Comparison of ENCODE assay signal across 8 cellular contexts in genomic region chr3:146160233-146160963, GRCh38. TPM values are rescaled to one million over a fixed set of nuclear protein-coding genes. Genes with fewer than 3 reads are reported as not detected.
DNase-seq lines count a peak whose midpoint lies in the region; ATAC-seq, FAIRE-seq and TF ChIP-seq lines count a peak whose summit lies in the region.

No MANE protein-coding gene starts in this region.

- peak in 1 of 2 donors; percentile 36 for ATAC-seq in naive thymus-derived CD8-positive, alpha-beta T cell

- peak; percentile 62 for DNase-seq in HEK293T (ENCODE audit: extremely low spot score)
- peak; percentile 83 for DNase-seq in NCI-H2171 treated with DMSO at 0.1 percent for 48 hours (lab: John Stamatoyannopoulos, UW)
- DNase-seq in activated T-helper 2 cell treated with anti-CD3 and anti-CD28 coated beads, Interferon-gamma antibody, Interleukin-2, Interleukin-4, amounts not matched to agents 10 μg/mL and 5 μg/mL and 100 μg/mL, durations not matched to agents 14 hours and 24 hours and 36 hours (ENCODE audit: low spot score), result no peak
- peak; percentile 47 to 49 for DNase-seq in frontal cortex (ENCODE audit: low spot score in 2 of 2)
- DNase-seq in naive thymus-derived CD8-positive, alpha-beta T cell, result no peak
- DNase-seq in activated CD4-positive, CD25-positive, alpha-beta regulatory T cell (lab: John Stamatoyannopoulos, UW), result no peak
- no peak for DNase-seq in effector memory CD4-positive, alpha-beta T cell

- no peaks in the 10 kb centered on the region for H3K36me3 ChIP-seq in ES-I3 (ENCODE audit: insufficient read depth, low read length)
- H3K36me3 ChIP-seq in effector memory CD4-positive, alpha-beta T cell (ENCODE audit: control insufficient read depth, insufficient read depth, low read length), result no peaks in the 10 kb centered on the region

- no peak overlapping the region for H3K27ac ChIP-seq in effector memory CD4-positive, alpha-beta T cell (ENCODE audit: insufficient read depth, low read length, poor library complexity, severe bottlenecking)

- peaks cover 60% of the 10 kb centered on the region for H3K27me3 Mint-ChIP-seq in activated T-helper 2 cell treated with anti-CD3 and anti-CD28 coated beads, Interferon-gamma antibody, Interleukin-2, Interleukin-4, amounts not matched to agents 10 μg/mL and 5 μg/mL and 100 μg/mL, durations not matched to agents 14 hours and 24 hours and 36 hours (ENCODE audit: low read depth)
- peaks cover 30 to 76% (median 45%) of the 10 kb centered on the region in 5 donors for H3K27me3 Mint-ChIP-seq in naive thymus-derived CD8-positive, alpha-beta T cell

- CTCF ChIA-PET in HEK293T (lab: Yijun Ruan, JAX), result interaction anchor here (1.1 to 1.5 kb wide), 2 partner anchors 10 to 95 kb away, joined by 4 read pairs; no protein-coding TSS in a partner anchor

- H3K9me3 ChIP-seq in ES-I3 (ENCODE audit: control insufficient read depth, insufficient read depth, low read length), result no peaks in the 10 kb centered on the region
- no peaks in the 10 kb centered on the region for H3K9me3 ChIP-seq in effector memory CD4-positive, alpha-beta T cell (ENCODE audit: control insufficient read depth, low read length)

- intact Hi-C loops in activated T-helper 2 cell treated with anti-CD3 and anti-CD28 coated beads, Interferon-gamma antibody, Interleukin-2, Interleukin-4, amounts not matched to agents 10 μg/mL and 5 μg/mL and 100 μg/mL, durations not matched to agents 14 hours and 24 hours and 36 hours (cut with micrococcal nuclease), result loop anchor here (5.0 kb wide), 1 partner anchor 392 kb away; no protein-coding TSS in a partner anchor

- no peak for FAIRE-seq in frontal cortex (lab: Jason Lieb, UNC)

- H3K36me3 Mint-ChIP-seq in activated T-helper 2 cell treated with anti-CD3 and anti-CD28 coated beads, Interferon-gamma antibody, Interleukin-2, Interleukin-4, amounts not matched to agents 10 μg/mL and 5 μg/mL and 100 μg/mL, durations not matched to agents 14 hours and 24 hours and 36 hours (ENCODE audit: low read depth), result no peaks in the 10 kb centered on the region
- peaks cover 0 to 5% (median 0%) of the 10 kb centered on the region in 3 donors for H3K36me3 Mint-ChIP-seq in naive thymus-derived CD8-positive, alpha-beta T cell

- H3K9me3 Mint-ChIP-seq in activated T-helper 2 cell treated with anti-CD3 and anti-CD28 coated beads, Interferon-gamma antibody, Interleukin-2, Interleukin-4, amounts not matched to agents 10 μg/mL and 5 μg/mL and 100 μg/mL, durations not matched to agents 14 hours and 24 hours and 36 hours, result no peaks in the 10 kb centered on the region
- H3K9me3 Mint-ChIP-seq in naive thymus-derived CD8-positive, alpha-beta T cell, result no peaks in the 10 kb centered on the region

- H3K4me3 ChIP-seq in effector memory CD4-positive, alpha-beta T cell (ENCODE audit: insufficient read depth, low read depth, low read length, poor library complexity, severe bottlenecking), result no peak overlapping the region

- H3K27ac Mint-ChIP-seq in activated T-helper 2 cell treated with anti-CD3 and anti-CD28 coated beads, Interferon-gamma antibody, Interleukin-2, Interleukin-4, amounts not matched to agents 10 μg/mL and 5 μg/mL and 100 μg/mL, durations not matched to agents 14 hours and 24 hours and 36 hours, result no peak overlapping the region
- no peak overlapping the region for H3K27ac Mint-ChIP-seq in naive thymus-derived CD8-positive, alpha-beta T cell

- H3K4me3 Mint-ChIP-seq in activated T-helper 2 cell treated with anti-CD3 and anti-CD28 coated beads, Interferon-gamma antibody, Interleukin-2, Interleukin-4, amounts not matched to agents 10 μg/mL and 5 μg/mL and 100 μg/mL, durations not matched to agents 14 hours and 24 hours and 36 hours (ENCODE audit: low read depth), result peak overlapping the region; percentile 70
- peak overlapping the region; percentile 20 to 79 (median 72) for H3K4me3 Mint-ChIP-seq in naive thymus-derived CD8-positive, alpha-beta T cell

- peaks cover 14% of the 10 kb centered on the region for H3K4me1 Mint-ChIP-seq in activated T-helper 2 cell treated with anti-CD3 and anti-CD28 coated beads, Interferon-gamma antibody, Interleukin-2, Interleukin-4, amounts not matched to agents 10 μg/mL and 5 μg/mL and 100 μg/mL, durations not matched to agents 14 hours and 24 hours and 36 hours (ENCODE audit: low read depth)
- H3K4me1 Mint-ChIP-seq in naive thymus-derived CD8-positive, alpha-beta T cell, result peaks cover 0 to 19% (median 12%) of the 10 kb centered on the region in 4 donors

- POLR2A ChIA-PET in HEK293T (lab: Yijun Ruan, JAX), result interaction anchor here (0.8 to 2.1 kb wide), 11 partner anchors 7 to 167 kb away, joined by 3 to 11 read pairs (median 5); no protein-coding TSS in a partner anchor
- POLR2A ChIA-PET in naive thymus-derived CD8-positive, alpha-beta T cell (lab: Charles Lee), result no interaction called here

- H3K27me3 ChIP-seq in effector memory CD4-positive, alpha-beta T cell (replicated peaks; ENCODE audit: control insufficient read depth, insufficient read depth, low read length, poor library complexity, severe bottlenecking), result peaks cover 4% of the 10 kb centered on the region

- H3K4me1 ChIP-seq in ES-I3 (ENCODE audit: insufficient read depth, low read length), result peaks cover 14% of the 10 kb centered on the region; the same call in 1 of the 2 replicates
- H3K4me1 ChIP-seq in effector memory CD4-positive, alpha-beta T cell (ENCODE audit: control insufficient read depth, insufficient read depth, low read length, poor library complexity, severe bottlenecking), result no peaks in the 10 kb centered on the region

- H3K9ac ChIP-seq in ES-I3 (ENCODE audit: low read depth, low read length), result peak overlapping the region; percentile 73

TF ChIP-seq in HEK293T, 16 proteins besides CTCF, POLR2A, EP300 and RAD21:
- TF ChIP-seq TARDBP (IDR thresholded peaks at IDR 0.05) (peak; percentile 59; the same call in 1 of the 2 replicates), L3MBTL2 (conservative IDR thresholded peaks at IDR 0.05) (peak; percentile 82), ZNF384 (IDR thresholded peaks at IDR 0.05) (no peak)

RNA-seq across cellular contexts. Expression of gene PLOD2, which starts 0.6 kb away (rescaled TPM):
- total RNA-seq in activated T-helper 2 cell treated with anti-CD3 and anti-CD28 coated beads, Interferon-gamma antibody, Interleukin-2, Interleukin-4, amounts not matched to agents 10 μg/mL and 5 μg/mL and 100 μg/mL, durations not matched to agents 14 hours and 24 hours and 36 hours, result 1.1 and 2.2 TPM in 2 replicates
- 14.7 TPM for total RNA-seq in frontal cortex
- total RNA-seq in naive thymus-derived CD8-positive, alpha-beta T cell, result not detected
- not detected for polyA plus RNA-seq in naive thymus-derived CD8-positive, alpha-beta T cell

Comparison
In these comparisons a context has a peak if more than half of its experiments do, and no peak if none do; other contexts are left out.
1. DNase-seq: peak in HEK293T (single experiment), NCI-H2171 treated with DMSO at 0.1 percent for 48 hours (single experiment) and frontal cortex (2 of 2); none in activated T-helper 2 cell treated with anti-CD3 and anti-CD28 coated beads, Interferon-gamma antibody, Interleukin-2, Interleukin-4, amounts not matched to agents 10 μg/mL and 5 μg/mL and 100 μg/mL, durations not matched to agents 14 hours and 24 hours and 36 hours (single experiment), naive thymus-derived CD8-positive, alpha-beta T cell (0 of 10), activated CD4-positive, CD25-positive, alpha-beta regulatory T cell (0 of 4) and effector memory CD4-positive, alpha-beta T cell (0 of 3).